ENCODE assay signal across 8 cellular contexts in the genomic region with DNA sequence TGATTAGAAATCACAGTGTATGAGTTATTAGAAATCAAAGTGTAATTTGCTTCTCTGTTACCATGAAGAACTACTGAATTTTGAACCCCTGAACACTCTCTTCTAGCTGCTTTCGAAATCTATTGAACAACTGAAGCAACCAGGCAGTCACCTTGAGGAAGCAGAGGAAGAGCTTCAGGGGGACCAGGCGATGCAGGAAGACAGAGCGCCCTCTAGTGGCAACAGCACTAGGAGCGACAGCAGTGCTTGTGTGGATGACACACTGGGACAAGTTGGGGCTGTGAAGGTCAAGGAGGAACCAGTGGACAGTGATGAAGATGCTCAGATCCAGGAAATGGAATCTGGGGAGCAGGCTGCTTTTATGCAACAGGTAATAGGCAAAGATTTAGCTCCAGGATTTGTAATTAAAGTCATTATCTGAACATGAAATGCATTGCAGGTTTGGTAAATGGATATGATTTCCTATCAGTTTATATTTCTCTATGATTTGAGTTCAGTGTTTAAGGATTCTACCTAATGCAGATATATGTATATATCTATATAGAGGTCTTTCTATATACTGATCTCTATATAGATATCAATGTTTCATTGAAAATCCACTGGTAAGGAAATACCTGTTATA.
DNase-seq lines count a peak whose midpoint lies in the region; ATAC-seq and TF ChIP-seq lines count a peak whose summit lies in the region.

No MANE protein-coding gene starts in this region.

- no peaks in the 10 kb centered on the region for H4K20me1 ChIP-seq in MM.1S (ENCODE audit: insufficient read depth, low read length)

- no peaks in the 10 kb centered on the region for H3F3A ChIP-seq in MM.1S (ENCODE audit: insufficient read depth, low read length)

- POLR2A ChIA-PET in HEK293T (lab: Yijun Ruan, JAX) = no interaction called here

- peak; percentile 76 for DNase-seq in HEK293T (ENCODE audit: extremely low spot score)
- peak; percentile 79 for DNase-seq in MM.1S
- DNase-seq in SK-N-MC (ENCODE audit: low read depth, low spot score) = peak; percentile 84
- peak; percentile 66 for DNase-seq in activated naive CD4-positive, alpha-beta T cell treated with anti-CD3 and anti-CD28 coated beads, Interleukin-2, amount 10 ng/mL, durations not matched to agents 7 days and 5 days
- peak; percentile 86 for DNase-seq in Right ventricle myocardium superior
- DNase-seq in progenitor cell of endocrine pancreas (ENCODE audit: low spot score, unreplicated experiment) = peak; percentile 49
- DNase-seq in aorta = peak; percentile 87 to 91

- H3K4me2 ChIP-seq in MM.1S (ENCODE audit: low read depth, low read length) = no peak overlapping the region

- no peaks in the 10 kb centered on the region for H3K79me2 ChIP-seq in MM.1S (ENCODE audit: low read length)

- H3K4me1 ChIP-seq in MM.1S (ENCODE audit: low read length) (no peaks in the 10 kb centered on the region), aorta (ENCODE audit: control insufficient read depth in 1 of 2, insufficient read depth in 2 of 2, low read length in 2 of 2) (peaks cover 0 to 3% of the 10 kb centered on the region in 2 donors)

- H3K27me3 Mint-ChIP-seq in activated naive CD4-positive, alpha-beta T cell treated with anti-CD3 and anti-CD28 coated beads, Interleukin-2, amount 10 ng/mL, durations not matched to agents 7 days and 5 days = no peaks in the 10 kb centered on the region
- no peaks in the 10 kb centered on the region for H3K27me3 Mint-ChIP-seq in progenitor cell of endocrine pancreas

- H3K9ac ChIP-seq in MM.1S (ENCODE audit: low read length) (no peak overlapping the region), SK-N-MC (ENCODE audit: insufficient read length) (peak overlapping the region; percentile 53)

- TF ChIP-seq CTCF in GM12874 (IDR thresholded peaks at IDR 0.05; ENCODE audit: insufficient read depth, low read depth, low read length) (peak; percentile 94), MM.1S (IDR thresholded peaks at IDR 0.05; ENCODE audit: low read length) (peak; percentile 99), progenitor cell of endocrine pancreas (IDR thresholded peaks at IDR 0.05; ENCODE audit: unreplicated experiment) (peak; percentile 87)

- no peaks in the 10 kb centered on the region for H3K36me3 Mint-ChIP-seq in activated naive CD4-positive, alpha-beta T cell treated with anti-CD3 and anti-CD28 coated beads, Interleukin-2, amount 10 ng/mL, durations not matched to agents 7 days and 5 days
- no peaks in the 10 kb centered on the region for H3K36me3 Mint-ChIP-seq in progenitor cell of endocrine pancreas (ENCODE audit: insufficient read depth)

- H3K9me2 ChIP-seq in MM.1S (replicated peaks; ENCODE audit: insufficient read depth, low read length) = no peaks in the 10 kb centered on the region

- ATAC-seq in Right ventricle myocardium superior (ENCODE audit: poor library complexity) (peak; percentile 93), aorta (ENCODE audit: low FRiP score) (peak; percentile 88)

- CTCF ChIA-PET in HEK293T (lab: Yijun Ruan, JAX) = interaction anchor here (0.6 to 1.3 kb wide), 10 partner anchors 9 to 313 kb away, joined by 3 to 10 read pairs (median 4); no protein-coding TSS in a partner anchor
- CTCF ChIA-PET in activated naive CD4-positive, alpha-beta T cell treated with anti-CD3 and anti-CD28 coated beads, Interleukin-2, amount 10 ng/mL, durations not matched to agents 7 days and 5 days (lab: Charles Lee) = interaction anchor here (0.6 to 1.3 kb wide), 7 partner anchors 8 to 995 kb away, joined by 3 to 8 read pairs (median 4); no protein-coding TSS in a partner anchor

- H3K27me3 ChIP-seq in MM.1S (replicated peaks; ENCODE audit: insufficient read depth, low read length) = no peaks in the 10 kb centered on the region
- no peaks in the 10 kb centered on the region for H3K27me3 ChIP-seq in aorta (ENCODE audit: control insufficient read depth in 1 of 2, insufficient read depth in 2 of 2, low read length in 1 of 2)

- H2AFZ ChIP-seq in MM.1S (ENCODE audit: low read length) = no peak overlapping the region

- H3K36me3 ChIP-seq in MM.1S (replicated peaks; ENCODE audit: insufficient read depth, low read length) (no peaks in the 10 kb centered on the region; the same call in 1 of the 2 replicates), SK-N-MC (ENCODE audit: insufficient read depth, low read length) (no peaks in the 10 kb centered on the region), aorta (ENCODE audit: control insufficient read depth in 1 of 2, insufficient read depth in 2 of 2, low read length in 1 of 2) (no peaks in the 10 kb centered on the region)

- H3K27ac Mint-ChIP-seq in activated naive CD4-positive, alpha-beta T cell treated with anti-CD3 and anti-CD28 coated beads, Interleukin-2, amount 10 ng/mL, durations not matched to agents 7 days and 5 days = no peak overlapping the region
- no peak overlapping the region for H3K27ac Mint-ChIP-seq in progenitor cell of endocrine pancreas

- H3K4me3 ChIP-seq in MM.1S (ENCODE audit: low read length) (no peak overlapping the region), SK-N-MC (0 out of 2 replicates have a peak overlapping the region, but pooled peaks have one; percentile 8), aorta (ENCODE audit: low read length in 2 of 2) (no peak overlapping the region)

- H3K9me3 ChIP-seq in MM.1S (replicated peaks; ENCODE audit: insufficient read depth, low read length) = no peaks in the 10 kb centered on the region
- no peaks in the 10 kb centered on the region; the same call in 1 of the 2 replicates for H3K9me3 ChIP-seq in SK-N-MC (ENCODE audit: low read depth, low read length)
- H3K9me3 ChIP-seq in aorta (ENCODE audit: control insufficient read depth, low read length) = no peaks in the 10 kb centered on the region

- WGBS in aorta, 2 donors = 13 to 17% methylated on average over 4 of the region's 4 CpGs

- no peak overlapping the region for H3K4me3 Mint-ChIP-seq in activated naive CD4-positive, alpha-beta T cell treated with anti-CD3 and anti-CD28 coated beads, Interleukin-2, amount 10 ng/mL, durations not matched to agents 7 days and 5 days
- H3K4me3 Mint-ChIP-seq in progenitor cell of endocrine pancreas (ENCODE audit: low read depth) = no peak overlapping the region

- H3K9me3 Mint-ChIP-seq in activated naive CD4-positive, alpha-beta T cell treated with anti-CD3 and anti-CD28 coated beads, Interleukin-2, amount 10 ng/mL, durations not matched to agents 7 days and 5 days = no peaks in the 10 kb centered on the region
- H3K9me3 Mint-ChIP-seq in progenitor cell of endocrine pancreas (ENCODE audit: low read depth) = no peaks in the 10 kb centered on the region

- H3K27ac ChIP-seq in MM.1S (ENCODE audit: low read length) = no peak overlapping the region
- H3K27ac ChIP-seq in SK-N-MC = peak overlapping the region; percentile 98
- no peak overlapping the region for H3K27ac ChIP-seq in aorta (ENCODE audit: low read depth in 1 of 2, low read length in 2 of 2)

- intact Hi-C loops in Right ventricle myocardium superior (cut with DNase I) = loop anchor here (5.0 to 10.0 kb wide), 2 partner anchors 71 to 314 kb away; no protein-coding TSS in a partner anchor
- intact Hi-C loops in aorta (cut with DNase I) = loop anchor here (2.0 to 10.0 kb wide), 4 partner anchors 74 to 314 kb away; a partner anchor contains a TSS

- H3K4me1 Mint-ChIP-seq in activated naive CD4-positive, alpha-beta T cell treated with anti-CD3 and anti-CD28 coated beads, Interleukin-2, amount 10 ng/mL, durations not matched to agents 7 days and 5 days = no peaks in the 10 kb centered on the region
- H3K4me1 Mint-ChIP-seq in progenitor cell of endocrine pancreas (ENCODE audit: low read depth) = peaks cover 4% of the 10 kb centered on the region

TF ChIP-seq in HEK293T, 16 proteins besides CTCF, POLR2A, EP300 and RAD21:
- TF ChIP-seq SP1 (IDR thresholded peaks at IDR 0.05) (no peak), FOXA1 (IDR thresholded peaks at IDR 0.05) (no peak), LEF1 (IDR thresholded peaks at IDR 0.05; ENCODE audit: borderline replicate concordance) (no peak), HDGF (IDR thresholded peaks at IDR 0.05; ENCODE audit: borderline replicate concordance) (no peak), ELF4 (IDR thresholded peaks at IDR 0.05) (no peak)
- TF ChIP-seq, protein P1, sequence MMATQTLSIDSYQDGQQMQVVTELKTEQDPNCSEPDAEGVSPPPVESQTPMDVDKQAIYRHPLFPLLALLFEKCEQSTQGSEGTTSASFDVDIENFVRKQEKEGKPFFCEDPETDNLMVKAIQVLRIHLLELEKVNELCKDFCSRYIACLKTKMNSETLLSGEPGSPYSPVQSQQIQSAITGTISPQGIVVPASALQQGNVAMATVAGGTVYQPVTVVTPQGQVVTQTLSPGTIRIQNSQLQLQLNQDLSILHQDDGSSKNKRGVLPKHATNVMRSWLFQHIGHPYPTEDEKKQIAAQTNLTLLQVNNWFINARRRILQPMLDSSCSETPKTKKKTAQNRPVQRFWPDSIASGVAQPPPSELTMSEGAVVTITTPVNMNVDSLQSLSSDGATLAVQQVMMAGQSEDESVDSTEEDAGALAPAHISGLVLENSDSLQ (IDR thresholded peaks at IDR 0.05) = no peak
TF ChIP-seq in HEK293T: peak in this region for 0.
